In genomic region chr7:151871189-151871735, GRCh38 we compare ENCODE assay signal across 1 cellular context.
TF ChIP-seq lines count a peak whose summit lies in the region.

No MANE protein-coding gene starts in this region.

TF ChIP-seq in H1, 55 proteins besides CTCF, POLR2A, EP300 and RAD21 (continued from another document):
- TF ChIP-seq ZNF274 (IDR thresholded peaks at IDR 0.05; ENCODE audit: borderline replicate concordance, extremely low read depth, low read length) (no peak), KDM1A (IDR thresholded peaks at IDR 0.05; ENCODE audit: borderline replicate concordance, low read length) (no peak), FOSL1 (IDR thresholded peaks at IDR 0.05; ENCODE audit: insufficient read depth, low read depth, low read length) (no peak), TBP (IDR thresholded peaks at IDR 0.05; ENCODE audit: low read depth, low read length) (no peak), RBBP5 (IDR thresholded peaks at IDR 0.05; ENCODE audit: borderline replicate concordance, low read depth, low read length) (no peak), SAP30 (IDR thresholded peaks at IDR 0.05; ENCODE audit: insufficient read depth, insufficient replicate concordance, low read length) (no peak), MAX (IDR thresholded peaks at IDR 0.05) (no peak), MAFK (IDR thresholded peaks at IDR 0.05; ENCODE audit: low read depth, low read length) (no peak)
